Comparison of ENCODE assay signal across 14 cellular contexts in genomic region chr1:184664661-184665060, GRCh38.
DNase-seq lines count a peak whose midpoint lies in the region; ATAC-seq, FAIRE-seq and TF ChIP-seq lines count a peak whose summit lies in the region.
"Had no signal": no experiment of that assay in that cellular context is flagged by ENCODE, and none has a peak within 500 bp of the region (broad histone marks: within the 10 kb centered on the region; RNA-seq: fewer than 3 reads in every experiment).

No MANE protein-coding gene starts in this region.

- H3K18ac ChIP-seq in neuronal stem cell (ENCODE audit: low read length): peak overlapping the region; percentile 91

- WGBS in HepG2 (ENCODE audit: low lambda C conversion rate): 56% methylated on average over 9 of the region's 15 CpGs
- 82% methylated on average over 13 of the region's 15 CpGs for WGBS in right lobe of liver (ENCODE audit: insufficient coverage, low coverage, low lambda C conversion rate, missing lambda C conversion rate)
- no CpG with 5 or more reads among the region's 15 CpGs for WGBS in neuronal stem cell (ENCODE audit: extremely low coverage in 2 of 2, insufficient read length in 2 of 2, insufficient replicate concordance in 1 of 2), 2 donors
- WGBS in SK-N-SH (ENCODE audit: low lambda C conversion rate): 95% methylated on average over 13 of the region's 15 CpGs

- peak overlapping the region; percentile 98 for H2BK12ac ChIP-seq in neuronal stem cell (ENCODE audit: low read length)

- H3K27ac ChIP-seq in HepG2 (ENCODE audit: extremely low read length, insufficient read depth, low read length) (no peak overlapping the region), right lobe of liver (no peak overlapping the region), endothelial cell of umbilical vein (ENCODE audit: insufficient read depth, low read depth, low read length) (no peak overlapping the region), neuronal stem cell (replicated peaks; ENCODE audit: low read length) (no peak overlapping the region), upper lobe of right lung (no peak overlapping the region), SK-N-SH (ENCODE audit: low read depth in 2 of 2, low read length in 1 of 2) (no peak overlapping the region)

- H2AFZ ChIP-seq in HepG2 (ENCODE audit: low read length) (no peak overlapping the region), endothelial cell of umbilical vein (ENCODE audit: low read depth, low read length) (peak overlapping the region; percentile 85), neuronal stem cell (ENCODE audit: low read length) (peak overlapping the region; percentile 89), SK-N-SH (ENCODE audit: low read depth) (no peak overlapping the region)

- intact Hi-C loops in HepG2 (cut with micrococcal nuclease; ENCODE audit: unreplicated experiment): loop anchor here (1.0 kb wide), 1 partner anchor 589 kb away; no protein-coding TSS in a partner anchor
- intact Hi-C loops in right lobe of liver (cut with DNase I): no loop called here
- intact Hi-C loops in endothelial cell of umbilical vein (cut with micrococcal nuclease): loop anchor here (1.0 to 10.0 kb wide), 7 partner anchors 102 to 1030 kb away; partner anchors contain the start of genes ARPC5 and C1orf21
- intact Hi-C loops in upper lobe of right lung (cut with DNase I): no loop called here

- H4K20me1 ChIP-seq in HepG2 (ENCODE audit: insufficient read depth, low read length) (no peaks in the 10 kb centered on the region), endothelial cell of umbilical vein (replicated peaks; ENCODE audit: control insufficient read depth, extremely low read depth, insufficient read depth, low read length) (no peaks in the 10 kb centered on the region), SK-N-SH (ENCODE audit: insufficient read depth) (no peaks in the 10 kb centered on the region)

- H3K36me3 ChIP-seq in HepG2 (replicated peaks in 1 of 2; ENCODE audit: control insufficient read depth in 1 of 2, insufficient read depth in 2 of 2, low read length in 2 of 2) (no peaks in the 10 kb centered on the region), right lobe of liver (no peaks in the 10 kb centered on the region), endothelial cell of umbilical vein (ENCODE audit: control insufficient read depth in 2 of 2, extremely low read depth in 1 of 2, insufficient read depth in 2 of 2, low read length in 2 of 2) (no peaks in the 10 kb centered on the region), neuronal stem cell (replicated peaks in 1 of 2; ENCODE audit: control insufficient read depth in 2 of 2, insufficient read depth in 2 of 2, low read length in 2 of 2) (no peaks in the 10 kb centered on the region), upper lobe of right lung (no peaks in the 10 kb centered on the region), SK-N-SH (replicated peaks in 1 of 2; ENCODE audit: control insufficient read depth in 1 of 2, insufficient read depth in 2 of 2, low read length in 1 of 2) (no peaks in the 10 kb centered on the region)
- H3K36me3 ChIP-seq: esophagus squamous epithelium, MG63, transverse colon had no signal

- H2BK120ac ChIP-seq in neuronal stem cell (ENCODE audit: low read depth, low read length): peak overlapping the region; percentile 56

- CTCF ChIA-PET in HepG2 (lab: Yijun Ruan, JAX; ENCODE audit: low intra/inter-chr PET ratio, low total read pairs) (no interaction called here), endothelial cell of umbilical vein (lab: Charles Lee) (interaction anchor here (0.7 to 2.8 kb wide), 55 partner anchors 8 to 980 kb away, joined by 3 to 72 read pairs (median 5); partner anchors contain the start of gene C1orf21), SK-N-SH (lab: Yijun Ruan, JAX) (interaction anchor here (0.6 to 2.6 kb wide), 44 partner anchors 12 to 1020 kb away, joined by 3 to 31 read pairs (median 4); partner anchors contain the start of gene C1orf21)

- no peak for TF ChIP-seq RAD21 in HepG2 (CRISPR knock-in tag; IDR thresholded peaks at IDR 0.05)
- no peak for TF ChIP-seq RAD21 in SK-N-SH (IDR thresholded peaks at IDR 0.05; ENCODE audit: low read length)

- FAIRE-seq in HepG2 (lab: Jason Lieb, UNC) (no peak), endothelial cell of umbilical vein (lab: Jason Lieb, UNC) (no peak)

- DNase-seq in HepG2 (ENCODE audit: low spot score) (no peak), right lobe of liver (no peak), endothelial cell of umbilical vein (ENCODE audit: low read depth, low spot score) (no peak), neuronal stem cell (ENCODE audit: low spot score) (no peak), upper lobe of right lung (no peak), SK-N-SH (no peak), NCI-H1092 treated with DMSO at 0.1 percent for 48 hours (lab: John Stamatoyannopoulos, UW) (no peak)
- DNase-seq in NK-92 treated with Interleukin-12 subunit alpha and Interleukin-12 subunit beta, amount 100 ng/mL, for 24 hours (lab: John Stamatoyannopoulos, UW): no peak
- DNase-seq: activated CD4-positive, alpha-beta T cell treated with anti-CD3 and anti-CD28 coated beads, Interleukin-2, amount 50 U/mL, for 4 hours; DMS 273 treated with DMSO at 0.1 percent for 48 hours; esophagus squamous epithelium had no signal

- H3K9ac ChIP-seq in HepG2 (ENCODE audit: insufficient read depth, low read depth, low read length): no peak overlapping the region
- no peak overlapping the region for H3K9ac ChIP-seq in endothelial cell of umbilical vein (replicated peaks; ENCODE audit: extremely low read depth, insufficient read depth, low read length)
- H3K9ac ChIP-seq in neuronal stem cell (ENCODE audit: low read depth, low read length, poor library complexity): no peak overlapping the region
- no peak overlapping the region for H3K9ac ChIP-seq in SK-N-SH

- H3K4me1 ChIP-seq in HepG2 (ENCODE audit: insufficient read depth, low read length) (no peaks in the 10 kb centered on the region; the same call in 1 of the 2 replicates), right lobe of liver (peaks cover 0 to 10% (median 0%) of the 10 kb centered on the region in 4 donors), endothelial cell of umbilical vein (ENCODE audit: control insufficient read depth, extremely low read depth, insufficient read depth, low read length) (no peaks in the 10 kb centered on the region), neuronal stem cell (ENCODE audit: control insufficient read depth in 2 of 2, insufficient read depth in 1 of 2, low read depth in 1 of 2, low read length in 2 of 2) (peaks cover 6 to 23% of the 10 kb centered on the region in 2 donors), upper lobe of right lung (no peaks in the 10 kb centered on the region), SK-N-SH (ENCODE audit: control insufficient read depth in 1 of 2, insufficient read depth in 2 of 2, low read depth in 1 of 2, low read length in 1 of 2) (peaks cover 0 to 4% of the 10 kb centered on the region in 2 experiments; a peak in 2 of 4 replicates)

- H3K4me2 ChIP-seq in HepG2 (ENCODE audit: low read depth, low read length): peak overlapping the region; percentile 66
- no peak overlapping the region for H3K4me2 ChIP-seq in endothelial cell of umbilical vein (ENCODE audit: insufficient read depth, low read length)
- no peak overlapping the region for H3K4me2 ChIP-seq in neuronal stem cell (ENCODE audit: insufficient read depth, low read length, poor library complexity, severe bottlenecking)
- no peak overlapping the region for H3K4me2 ChIP-seq in SK-N-SH

- no peak overlapping the region for H4K91ac ChIP-seq in neuronal stem cell (ENCODE audit: low read depth, low read length, poor library complexity)

- TF ChIP-seq CTCF in HepG2 (CRISPR knock-in tag; IDR thresholded peaks at IDR 0.05) (no peak), right lobe of liver (IDR thresholded peaks at IDR 0.05) (no peak), endothelial cell of umbilical vein (IDR thresholded peaks at IDR 0.05; ENCODE audit: extremely low read depth in 1 of 2, insufficient read depth in 1 of 2, low read depth in 1 of 2, low read length in 2 of 2) (no peak), upper lobe of right lung (IDR thresholded peaks at IDR 0.05) (no peak), SK-N-SH (IDR thresholded peaks at IDR 0.05) (no peak)

- H3K4me3 ChIP-seq in HepG2 (replicated peaks in 1 of 3; ENCODE audit: insufficient read depth in 1 of 3, low read depth in 2 of 3, low read length in 3 of 3): peak overlapping the region in 1 of 3 experiments; percentile 48; a peak in 1 of 6 replicates
- H3K4me3 ChIP-seq in right lobe of liver: peak overlapping the region in 1 of 3 donors; percentile 60
- H3K4me3 ChIP-seq in endothelial cell of umbilical vein (replicated peaks in 1 of 3; ENCODE audit: insufficient read depth in 1 of 3, low read depth in 1 of 3, low read length in 3 of 3): no peak overlapping the region
- no peak overlapping the region for H3K4me3 ChIP-seq in neuronal stem cell (ENCODE audit: low read length in 2 of 2)
- no peak overlapping the region for H3K4me3 ChIP-seq in upper lobe of right lung
- H3K4me3 ChIP-seq in SK-N-SH (ENCODE audit: low read depth in 2 of 2, low read length in 1 of 2): no peak overlapping the region

- peak overlapping the region; percentile 94 for H2AK5ac ChIP-seq in neuronal stem cell (ENCODE audit: low read depth, low read length)

- no peak overlapping the region for H3K14ac ChIP-seq in neuronal stem cell (ENCODE audit: low read length)

- H3K9me2 ChIP-seq in SK-N-SH: no peaks in the 10 kb centered on the region

- H3K79me1 ChIP-seq in neuronal stem cell (ENCODE audit: low read depth, low read length): no peaks in the 10 kb centered on the region

- no peaks in the 10 kb centered on the region for H3K9me1 ChIP-seq in endothelial cell of umbilical vein (replicated peaks; ENCODE audit: control insufficient read depth, extremely low read depth, insufficient read depth, low read length)

- no peaks in the 10 kb centered on the region for H3F3A ChIP-seq in SK-N-SH (replicated peaks; ENCODE audit: insufficient read depth)

- peak; percentile 38 for ATAC-seq in HepG2
- ATAC-seq in right lobe of liver: no peak
- ATAC-seq in upper lobe of right lung: peak; percentile 5
- ATAC-seq: stimulated activated memory B cell treated with anti-CD40 and anti-IgM and Interleukin-4, amounts not matched to agents 10 μg/mL and 1 μg/mL and 100 μg/mL, for 72 hours had no signal

- TF ChIP-seq POLR2A in HepG2 (IDR thresholded peaks at IDR 0.05; ENCODE audit: insufficient read depth in 1 of 2, low read depth in 2 of 2, low read length in 2 of 2) (no peak), right lobe of liver (IDR thresholded peaks at IDR 0.05) (no peak), endothelial cell of umbilical vein (IDR thresholded peaks at IDR 0.05; ENCODE audit: low read depth, low read length) (no peak)

- in situ Hi-C loops in HepG2 (cut with HindIII; ENCODE audit: extremely low pct_ligation_motif_present, low pct_unique_long_range_greater_than_20kb): loop anchor here (25.0 kb wide), 1 partner anchor 577 kb away; no protein-coding TSS in a partner anchor

- H3K23ac ChIP-seq in neuronal stem cell (ENCODE audit: low read depth, low read length, poor library complexity): peak overlapping the region; percentile 4

- H2BK15ac ChIP-seq in neuronal stem cell (ENCODE audit: low read length): peak overlapping the region; percentile 96

- dilution Hi-C loops in endothelial cell of umbilical vein (cut with MboI; ENCODE audit: extremely low pct_ligation_motif_present, low sequenced_read_pairs): no loop called here

- no peak overlapping the region for H4K8ac ChIP-seq in neuronal stem cell (ENCODE audit: low read depth, low read length)

- BruUV-seq in HepG2 (replicated peaks; lab: Mats Ljungman, UMichigan) (no TSS peak), endothelial cell of umbilical vein (replicated peaks; lab: Mats Ljungman, UMichigan) (no TSS peak)

- H3K9me3 ChIP-seq in HepG2 (ENCODE audit: low read length) (no peaks in the 10 kb centered on the region), right lobe of liver (no peaks in the 10 kb centered on the region), endothelial cell of umbilical vein (replicated peaks; ENCODE audit: control insufficient read depth, insufficient read depth, low read length) (no peaks in the 10 kb centered on the region), neuronal stem cell (replicated peaks in 1 of 2; ENCODE audit: control insufficient read depth in 2 of 2, insufficient read depth in 1 of 2, low read depth in 1 of 2, low read length in 2 of 2) (no peaks in the 10 kb centered on the region), upper lobe of right lung (no peaks in the 10 kb centered on the region), SK-N-SH (no peaks in the 10 kb centered on the region)
- H3K9me3 ChIP-seq: esophagus squamous epithelium, MG63, transverse colon had no signal

- no peak overlapping the region for H3K4ac ChIP-seq in neuronal stem cell (ENCODE audit: low read length)

- no peak for TF ChIP-seq EP300 in HepG2 (IDR thresholded peaks at IDR 0.05; ENCODE audit: low read depth in 2 of 2, low read length in 2 of 2)
- TF ChIP-seq EP300 in HepG2 (CRISPR knock-in tag; IDR thresholded peaks at IDR 0.05; ENCODE audit: borderline replicate concordance): no peak
- no peak for TF ChIP-seq EP300 in SK-N-SH (IDR thresholded peaks at IDR 0.05; ENCODE audit: borderline replicate concordance in 1 of 2, low read depth in 1 of 2, low read length in 1 of 2)

- POLR2A ChIA-PET in HepG2 (lab: Yijun Ruan, JAX): no interaction called here
- POLR2A ChIA-PET in endothelial cell of umbilical vein (lab: Charles Lee): no interaction called here
- POLR2A ChIA-PET in SK-N-SH (lab: Yijun Ruan, JAX): interaction anchor here (0.9 kb wide), 1 partner anchor 278 kb away, joined by 3 read pairs; the partner anchor contains the start of gene C1orf21

- H3K79me2 ChIP-seq in HepG2 (ENCODE audit: insufficient read depth, low read length): no peaks in the 10 kb centered on the region
- H3K79me2 ChIP-seq in endothelial cell of umbilical vein (ENCODE audit: control insufficient read depth, insufficient read depth, low read length): no peaks in the 10 kb centered on the region
- H3K79me2 ChIP-seq in SK-N-SH (ENCODE audit: insufficient read depth): no peaks in the 10 kb centered on the region

- peaks cover 0 to 11% of the 10 kb centered on the region in 2 experiments; a peak in 1 of 5 replicates for H3K27me3 ChIP-seq in HepG2 (ENCODE audit: control insufficient read depth in 1 of 2, insufficient read depth in 2 of 2, low read length in 2 of 2)
- no peaks in the 10 kb centered on the region for H3K27me3 ChIP-seq in right lobe of liver
- peaks cover 3 to 7% of the 10 kb centered on the region in 2 experiments for H3K27me3 ChIP-seq in endothelial cell of umbilical vein (ENCODE audit: control insufficient read depth in 2 of 2, insufficient read depth in 2 of 2, low read length in 2 of 2)
- peaks cover 0 to 65% (median 0%) of the 10 kb centered on the region in 3 experiments for H3K27me3 ChIP-seq in neuronal stem cell (ENCODE audit: control insufficient read depth in 3 of 3, insufficient read depth in 3 of 3, low read depth in 1 of 3, low read length in 3 of 3)
- H3K27me3 ChIP-seq in upper lobe of right lung: no peaks in the 10 kb centered on the region
- H3K27me3 ChIP-seq in SK-N-SH (ENCODE audit: insufficient read depth): no peaks in the 10 kb centered on the region
- H3K27me3 ChIP-seq: MG63, transverse colon had no signal

- H2BK5ac ChIP-seq in neuronal stem cell (ENCODE audit: low read length): peak overlapping the region; percentile 62

Comparison
In these comparisons a context has a peak if more than half of its experiments do, and no peak if none do; other contexts are left out.
1. ATAC-seq: peak in HepG2 (single experiment) and upper lobe of right lung (single experiment); none in right lobe of liver (0 of 4).
2. intact Hi-C loops: an anchor here in HepG2 (1.0 kb wide) and endothelial cell of umbilical vein (1.0 to 10.0 kb wide); none called in right lobe of liver and upper lobe of right lung.
3. H2AFZ ChIP-seq: peak in endothelial cell of umbilical vein (single experiment) and neuronal stem cell (single experiment); none in HepG2 (single experiment) and SK-N-SH (single experiment).